ENCODE assay signal across 9 cellular contexts in genomic region chr4:157220026-157220881, GRCh38. TPM values are rescaled to one million over a fixed set of nuclear protein-coding genes. Genes with fewer than 3 reads are reported as not detected.
DNase-seq lines count a peak whose midpoint lies in the region; ATAC-seq, FAIRE-seq and TF ChIP-seq lines count a peak whose summit lies in the region.
"Had no signal": no experiment of that assay in that cellular context is flagged by ENCODE, and none has a peak within 500 bp of the region (broad histone marks: within the 10 kb centered on the region; RNA-seq: fewer than 3 reads in every experiment).

Gene GRIA2, plus strand, starts transcription at chr4:157220728. Its CDS starts 315 bp downstream, at chr4:157221043.

- H3K27ac ChIP-seq in astrocyte (ENCODE audit: low read depth, low read length) (no peak within 1 kb of the TSS), PC-3 (ENCODE audit: low read length) (no peak within 1 kb of the TSS)

- no peaks in the 10 kb centered on the region for H3K9me2 ChIP-seq in PC-3 (replicated peaks; ENCODE audit: low read length)

- H3K4me3 Mint-ChIP-seq in activated CD8-positive, alpha-beta memory T cell treated with anti-CD3 and anti-CD28 coated beads, Interleukin-2, amount 10 ng/mL, durations not matched to agents 7 days and 5 days: no peak within 1 kb of the TSS
- peak within 1 kb of the TSS; percentile 89 for H3K4me3 Mint-ChIP-seq in astrocyte (ENCODE audit: unreplicated experiment)

- H3K27me3 ChIP-seq in astrocyte (ENCODE audit: insufficient read depth, low read length) (peaks cover 26% of the 10 kb centered on the region), PC-3 (ENCODE audit: low read length) (peaks cover 10% of the 10 kb centered on the region; the same call in 1 of the 2 replicates)

- H3K36me3 ChIP-seq in astrocyte (ENCODE audit: insufficient read depth, low read length) (no peaks in the 10 kb centered on the region), PC-3 (ENCODE audit: low read depth, low read length) (no peaks in the 10 kb centered on the region)

- H3K79me2 ChIP-seq in astrocyte (ENCODE audit: insufficient read depth, low read length): no peaks in the 10 kb centered on the region
- no peaks in the 10 kb centered on the region for H3K79me2 ChIP-seq in PC-3 (ENCODE audit: low read length)

- no peak for TF ChIP-seq CTCF in astrocyte (IDR thresholded peaks at IDR 0.05; ENCODE audit: insufficient read depth, low read depth, low read length)
- TF ChIP-seq CTCF in PC-3 (conservative IDR thresholded peaks at IDR 0.05; ENCODE audit: low read depth, low read length): no peak

- ATAC-seq in activated CD8-positive, alpha-beta memory T cell treated with anti-CD3 and anti-CD28 coated beads, Interleukin-2, amount 10 ng/mL, durations not matched to agents 7 days and 5 days: no peak
- ATAC-seq in sciatic nerve (peak; percentile 75), PC-3 (no peak)

- BruUV-seq in PC-3 (replicated peaks; lab: Mats Ljungman, UMichigan): no TSS peak

- H3K9me3 ChIP-seq in astrocyte (ENCODE audit: insufficient read depth, low read depth, low read length): no peaks in the 10 kb centered on the region
- no peaks in the 10 kb centered on the region for H3K9me3 ChIP-seq in PC-3 (ENCODE audit: low read length)

- H3K4me1 ChIP-seq in astrocyte (ENCODE audit: insufficient read depth, low read length) (peaks cover 18% of the 10 kb centered on the region), PC-3 (ENCODE audit: insufficient read depth, low read length) (no peaks in the 10 kb centered on the region)

- H3K4me1 Mint-ChIP-seq in activated CD8-positive, alpha-beta memory T cell treated with anti-CD3 and anti-CD28 coated beads, Interleukin-2, amount 10 ng/mL, durations not matched to agents 7 days and 5 days: no peaks in the 10 kb centered on the region
- H3K4me1 Mint-ChIP-seq in astrocyte (ENCODE audit: low read depth, unreplicated experiment): peaks cover 2% of the 10 kb centered on the region

- no peak for DNase-seq in activated CD8-positive, alpha-beta memory T cell treated with anti-CD3 and anti-CD28 coated beads, Interleukin-2, amount 10 ng/mL, durations not matched to agents 7 days and 5 days
- DNase-seq in activated CD8-positive, alpha-beta memory T cell treated with anti-CD3 and anti-CD28 coated beads, Interleukin-2, amount 50 U/mL, for 4 hours: no peak
- DNase-seq in NCI-H2029 treated with DMSO at 0.1 percent for 48 hours (lab: John Stamatoyannopoulos, UW): peak; percentile 23
- peak; percentile 53 for DNase-seq in astrocyte (ENCODE audit: low read depth)
- peak; percentile 77 to 90 for DNase-seq in hippocampal formation (lab: John Stamatoyannopoulos, UW)
- peak; percentile 68 for DNase-seq in sciatic nerve (ENCODE audit: low spot score)
- DNase-seq in NCI-H1436 (lab: John Stamatoyannopoulos, UW): no peak
- no peak for DNase-seq in PC-3
- DNase-seq: DND-41 had no signal

- H4K20me1 ChIP-seq in astrocyte (ENCODE audit: insufficient read depth, low read length): no peaks in the 10 kb centered on the region
- H4K20me1 ChIP-seq in PC-3 (ENCODE audit: low read length): no peaks in the 10 kb centered on the region

- POLR2A ChIA-PET in PC-3 (lab: Charles Lee; ENCODE audit: unreplicated experiment): no interaction called here

- H3K36me3 Mint-ChIP-seq in activated CD8-positive, alpha-beta memory T cell treated with anti-CD3 and anti-CD28 coated beads, Interleukin-2, amount 10 ng/mL, durations not matched to agents 7 days and 5 days: peaks cover 1% of the 10 kb centered on the region
- H3K36me3 Mint-ChIP-seq in astrocyte (ENCODE audit: low read depth, unreplicated experiment): no peaks in the 10 kb centered on the region

- H3K4me2 ChIP-seq in astrocyte (ENCODE audit: low read length) (peak within 1 kb of the TSS; percentile 96), PC-3 (ENCODE audit: low read length) (no peak within 1 kb of the TSS)

- CTCF ChIA-PET in activated CD8-positive, alpha-beta memory T cell treated with anti-CD3 and anti-CD28 coated beads, Interleukin-2, amount 10 ng/mL, durations not matched to agents 7 days and 5 days (lab: Charles Lee): no interaction called here
- CTCF ChIA-PET in PC-3 (lab: Charles Lee): no interaction called here

- H3K27me3 Mint-ChIP-seq in activated CD8-positive, alpha-beta memory T cell treated with anti-CD3 and anti-CD28 coated beads, Interleukin-2, amount 10 ng/mL, durations not matched to agents 7 days and 5 days: peaks cover 26% of the 10 kb centered on the region
- peaks cover 29% of the 10 kb centered on the region for H3K27me3 Mint-ChIP-seq in astrocyte (ENCODE audit: low read depth, unreplicated experiment)

- H3K27ac Mint-ChIP-seq in activated CD8-positive, alpha-beta memory T cell treated with anti-CD3 and anti-CD28 coated beads, Interleukin-2, amount 10 ng/mL, durations not matched to agents 7 days and 5 days: peak within 1 kb of the TSS; percentile 35
- no peak within 1 kb of the TSS for H3K27ac Mint-ChIP-seq in astrocyte (ENCODE audit: unreplicated experiment)

- H3K4me3 ChIP-seq in astrocyte (ENCODE audit: insufficient read depth, low read depth, low read length): peak within 1 kb of the TSS; percentile 80
- no peak within 1 kb of the TSS for H3K4me3 ChIP-seq in PC-3 (ENCODE audit: low read length)

- FAIRE-seq in astrocyte (lab: Jason Lieb, UNC): no peak

- peak within 1 kb of the TSS; percentile 16 for H3K9ac ChIP-seq in astrocyte (ENCODE audit: low read length)
- H3K9ac ChIP-seq in PC-3 (ENCODE audit: low read length): no peak within 1 kb of the TSS

- H3K9me3 Mint-ChIP-seq in activated CD8-positive, alpha-beta memory T cell treated with anti-CD3 and anti-CD28 coated beads, Interleukin-2, amount 10 ng/mL, durations not matched to agents 7 days and 5 days (ENCODE audit: low read depth): peaks cover 2% of the 10 kb centered on the region
- no peaks in the 10 kb centered on the region for H3K9me3 Mint-ChIP-seq in astrocyte (ENCODE audit: unreplicated experiment)

- H2AFZ ChIP-seq in astrocyte (ENCODE audit: low read depth, low read length) (peak within 1 kb of the TSS; percentile 73), PC-3 (ENCODE audit: low read length) (no peak within 1 kb of the TSS)

- intact Hi-C loops in sciatic nerve (cut with DNase I): loop anchor here (5.0 kb wide), 1 partner anchor 757 kb away; no protein-coding TSS in a partner anchor
- intact Hi-C loops in PC-3 (cut with micrococcal nuclease): loop anchor here (10.0 kb wide), 1 partner anchor 585 kb away; no protein-coding TSS in a partner anchor

- H3F3A ChIP-seq in PC-3 (ENCODE audit: low read length, unreplicated experiment): no peaks in the 10 kb centered on the region

RNA-seq across cellular contexts. Expression of gene GRIA2, which starts in this region (rescaled TPM):
- not detected for total RNA-seq in activated CD8-positive, alpha-beta memory T cell treated with anti-CD3 and anti-CD28 coated beads, Interleukin-2, amount 10 ng/mL, durations not matched to agents 7 days and 5 days
- total RNA-seq in astrocyte (not detected in 2 replicates), sciatic nerve (16.6 TPM), PC-3 (2014; rRNA removed) (not detected in 2 replicates)

Comparison
In these comparisons a context has a peak if more than half of its experiments do, and no peak if none do; other contexts are left out.
1. RNA of gene GRIA2 (total RNA-seq): 16.6 TPM in sciatic nerve (single experiment); not detected in astrocyte, not detected in activated CD8-positive, alpha-beta memory T cell treated with anti-CD3 and anti-CD28 coated beads, Interleukin-2, amount 10 ng/mL, durations not matched to agents 7 days and 5 days and not detected in PC-3; every median in the first group is over 10 times any median in the second.
2. Peak in DNase-seq, H3K4me3 ChIP-seq, H3K9ac ChIP-seq and H3K4me2 ChIP-seq in astrocyte; RNA of the gene not detected or under 1 TPM.
3. DNase-seq: peak in NCI-H2029 treated with DMSO at 0.1 percent for 48 hours (single experiment), hippocampal formation (2 of 2) and sciatic nerve (single experiment); none in activated CD8-positive, alpha-beta memory T cell treated with anti-CD3 and anti-CD28 coated beads, Interleukin-2, amount 10 ng/mL, durations not matched to agents 7 days and 5 days (single experiment), activated CD8-positive, alpha-beta memory T cell treated with anti-CD3 and anti-CD28 coated beads, Interleukin-2, amount 50 U/mL, for 4 hours (single experiment), NCI-H1436 (single experiment) and PC-3 (single experiment).